Comparison of ENCODE assay signal across 21 cellular contexts in genomic region chr2:85769987-85770362, GRCh38. TPM values are rescaled to one million over a fixed set of nuclear protein-coding genes. Genes with fewer than 3 reads are reported as not detected.
DNase-seq lines count a peak whose midpoint lies in the region; ATAC-seq and TF ChIP-seq lines count a peak whose summit lies in the region.
"Had no signal": no experiment of that assay in that cellular context is flagged by ENCODE, and none has a peak within 500 bp of the region (broad histone marks: within the 10 kb centered on the region; RNA-seq: fewer than 3 reads in every experiment).

No MANE protein-coding gene starts in this region.

- H3K4me2 ChIP-seq in SK-N-SH, result no peak overlapping the region

- no peak overlapping the region for H3K4me3 ChIP-seq in SK-N-SH (ENCODE audit: low read depth in 2 of 2, low read length in 1 of 2)
- H3K4me3 ChIP-seq in WI38 (ENCODE audit: low read depth, low read length), result no peak overlapping the region
- no peak overlapping the region for H3K4me3 ChIP-seq in upper lobe of left lung
- H3K4me3 ChIP-seq: right lobe of liver had no signal

- no peak for TF ChIP-seq RAD21 in SK-N-SH (IDR thresholded peaks at IDR 0.05; ENCODE audit: low read length)

- TF ChIP-seq CTCF in SK-N-SH (IDR thresholded peaks at IDR 0.05) (peak; percentile 4; the same call in 1 of the 2 replicates), WI38 (IDR thresholded peaks at IDR 0.05; ENCODE audit: low read depth, low read length) (peak; percentile 2; the same call in 1 of the 2 replicates), mesothelial cell of epicardium (IDR thresholded peaks at IDR 0.05; ENCODE audit: unreplicated experiment) (peak; percentile 15), upper lobe of left lung (IDR thresholded peaks at IDR 0.05) (no peak)

- H3K27me3 ChIP-seq in SK-N-SH (ENCODE audit: insufficient read depth) (no peaks in the 10 kb centered on the region), upper lobe of left lung (no peaks in the 10 kb centered on the region)
- H3K27me3 ChIP-seq: right lobe of liver had no signal

- no peak overlapping the region for H3K4me3 Mint-ChIP-seq in mesothelial cell of epicardium
- H3K4me3 Mint-ChIP-seq: activated CD4-positive, alpha-beta T cell treated with anti-CD3 and anti-CD28 coated beads for 36 hours; CD4-positive, alpha-beta T cell; dendritic cell treated with granulocyte-macrophage colony-stimulating factor and Interleukin-4, amounts not matched to agents 40 ng/mL and 50 ng/mL, for 4 days; IgD-negative memory B cell; type B pancreatic cell had no signal

- ATAC-seq in SK-N-SH treated with all-trans-retinoic acid at 6 μM for 48 hours, result no peak
- ATAC-seq in upper lobe of left lung (ENCODE audit: low FRiP score in 2 of 2), result no peak
- ATAC-seq: right lobe of liver had no signal

- H3K27ac Mint-ChIP-seq in mesothelial cell of epicardium, result no peak overlapping the region
- H3K27ac Mint-ChIP-seq: activated CD4-positive, alpha-beta T cell treated with anti-CD3 and anti-CD28 coated beads for 36 hours; CD4-positive, alpha-beta T cell; dendritic cell treated with granulocyte-macrophage colony-stimulating factor and Interleukin-4, amounts not matched to agents 40 ng/mL and 50 ng/mL, for 4 days had no signal

- H3K79me2 ChIP-seq in SK-N-SH (ENCODE audit: insufficient read depth), result peaks cover 64% of the 10 kb centered on the region; the same call in 1 of the 2 replicates

- no peaks in the 10 kb centered on the region for H3K36me3 Mint-ChIP-seq in mesothelial cell of epicardium
- H3K36me3 Mint-ChIP-seq: IgD-negative memory B cell, type B pancreatic cell had no signal

- H4K20me1 ChIP-seq in SK-N-SH (ENCODE audit: insufficient read depth), result 0 out of 2 replicates have a peak, but pooled peaks cover under 1% of the 10 kb centered on the region

- H3K9me3 ChIP-seq in SK-N-SH (no peaks in the 10 kb centered on the region), upper lobe of left lung (no peaks in the 10 kb centered on the region)
- H3K9me3 ChIP-seq: right lobe of liver had no signal

- no peaks in the 10 kb centered on the region for H3K9me3 Mint-ChIP-seq in mesothelial cell of epicardium
- H3K9me3 Mint-ChIP-seq: CD4-positive, alpha-beta T cell; dendritic cell treated with granulocyte-macrophage colony-stimulating factor and Interleukin-4, amounts not matched to agents 40 ng/mL and 50 ng/mL, for 4 days; IgD-negative memory B cell; type B pancreatic cell had no signal

- H3F3A ChIP-seq in SK-N-SH (replicated peaks; ENCODE audit: insufficient read depth), result peaks cover 34% of the 10 kb centered on the region

- H3K27me3 Mint-ChIP-seq in mesothelial cell of epicardium (ENCODE audit: low read depth), result no peaks in the 10 kb centered on the region

- CTCF ChIA-PET in SK-N-SH (lab: Yijun Ruan, JAX), result interaction anchor here (0.7 to 9.7 kb wide), 15 partner anchors 9 to 133 kb away, joined by 3 to 80 read pairs (median 5); partner anchors contain the start of gene ATOH8

- no peak overlapping the region for H2AFZ ChIP-seq in SK-N-SH (ENCODE audit: low read depth)

- no peak for TF ChIP-seq EP300 in SK-N-SH (IDR thresholded peaks at IDR 0.05; ENCODE audit: borderline replicate concordance in 1 of 2, low read depth in 1 of 2, low read length in 1 of 2)
- no peak for TF ChIP-seq EP300 in upper lobe of left lung (IDR thresholded peaks at IDR 0.05)

- H3K27ac ChIP-seq in SK-N-SH (ENCODE audit: low read depth in 2 of 2, low read length in 1 of 2), result no peak overlapping the region
- peak overlapping the region; percentile 16 to 84 (median 59) for H3K27ac ChIP-seq in upper lobe of left lung
- H3K27ac ChIP-seq: right lobe of liver had no signal

- no peak overlapping the region for H3K9ac ChIP-seq in SK-N-SH

- H3K36me3 ChIP-seq in SK-N-SH (replicated peaks in 1 of 2; ENCODE audit: control insufficient read depth in 1 of 2, insufficient read depth in 2 of 2, low read length in 1 of 2) (peaks cover 0 to 13% of the 10 kb centered on the region in 2 experiments), upper lobe of left lung (peaks cover 0 to 89% (median 53%) of the 10 kb centered on the region in 4 donors)

- 100% methylated on average over 4 of the region's 7 CpGs for WGBS in SK-N-SH (ENCODE audit: low lambda C conversion rate)
- 75 to 82% methylated on average over 6 to 7 of the region's 7 CpGs for WGBS in upper lobe of left lung, 2 donors

- TF ChIP-seq POLR2A in upper lobe of left lung (IDR thresholded peaks at IDR 0.05), result no peak

- DNase-seq in SK-N-SH, result no peak
- no peak for DNase-seq in mesothelial cell of epicardium (ENCODE audit: low spot score in 2 of 2, unreplicated experiment in 2 of 2)
- no peak for DNase-seq in upper lobe of left lung
- DNase-seq in NCI-H510A (lab: John Stamatoyannopoulos, UW), result no peak
- DNase-seq in NAMALWA (ENCODE audit: low spot score), result no peak
- DNase-seq in NCI-H446 treated with DMSO at 0.1 percent for 48 hours (lab: John Stamatoyannopoulos, UW), result no peak
- DNase-seq: activated CD4-positive, alpha-beta T cell treated with anti-CD3 and anti-CD28 coated beads for 36 hours; activated CD8-positive, alpha-beta memory T cell treated with anti-CD3 and anti-CD28 coated beads, Interleukin-2, amount 50 U/mL, for 48 hours; activated naive CD4-positive, alpha-beta T cell treated with Interleukin-2 at 50 U/mL for 16 hours; CD4-positive, alpha-beta T cell; erythroblast; head of caudate nucleus; nucleus accumbens; SIG-M5; stimulated activated CD4-positive, alpha-beta T cell treated with anti-CD3 and anti-CD28 coated beads, Interleukin-4, amount 100 ng/mL, for 24 hours had no signal

- POLR2A ChIA-PET in SK-N-SH (lab: Yijun Ruan, JAX), result interaction anchor here (1.0 to 1.8 kb wide), 2 partner anchors 9 to 158 kb away, joined by 3 to 7 read pairs; partner anchors contain the start of gene C2orf68

- H3K4me1 ChIP-seq in SK-N-SH (ENCODE audit: control insufficient read depth in 1 of 2, insufficient read depth in 2 of 2, low read depth in 1 of 2, low read length in 1 of 2) (peaks cover 68 to 76% of the 10 kb centered on the region in 2 experiments), upper lobe of left lung (peaks cover 74 to 93% (median 91%) of the 10 kb centered on the region in 4 donors)

- peaks cover 89% of the 10 kb centered on the region for H3K4me1 Mint-ChIP-seq in mesothelial cell of epicardium
- H3K4me1 Mint-ChIP-seq: activated CD4-positive, alpha-beta T cell treated with anti-CD3 and anti-CD28 coated beads for 36 hours had no signal

- H3K9me2 ChIP-seq in SK-N-SH, result no peaks in the 10 kb centered on the region

TF ChIP-seq in SK-N-SH, 30 proteins besides CTCF, POLR2A, EP300 and RAD21:
- 0 out of 2 replicates have a peak, but pooled peaks have one; percentile 27 for TF ChIP-seq MAX (IDR thresholded peaks at IDR 0.05; ENCODE audit: low read depth)
- TF ChIP-seq SIN3A (IDR thresholded peaks at IDR 0.05; ENCODE audit: borderline replicate concordance, low read depth, low read length), result no peak

TF ChIP-seq in SK-N-SH treated with all-trans-retinoic acid at 6 μM for 48 hours, 23 proteins besides CTCF, POLR2A, EP300 and RAD21:
- no peak for TF ChIP-seq PPARA (CRISPR knock-in tag; IDR thresholded peaks at IDR 0.05; ENCODE audit: borderline replicate concordance)
- no peak for TF ChIP-seq ESRRG (CRISPR knock-in tag; IDR thresholded peaks at IDR 0.05)
- no peak for TF ChIP-seq ZNF70 (CRISPR knock-in tag; IDR thresholded peaks at IDR 0.05)
- no peak for TF ChIP-seq SNAI2 (CRISPR knock-in tag; IDR thresholded peaks at IDR 0.05)
- TF ChIP-seq CSDC2 (CRISPR knock-in tag; IDR thresholded peaks at IDR 0.05), result no peak
- no peak for TF ChIP-seq TCF4 (CRISPR knock-in tag; IDR thresholded peaks at IDR 0.05; ENCODE audit: borderline replicate concordance)

RNA-seq across cellular contexts. Expression of gene ATOH8, which starts 16.2 kb away (rescaled TPM):
- 5.6 and 6.4 TPM in 2 replicates for polyA plus RNA-seq in SK-N-SH (2012; rRNA removed)
- polyA plus RNA-seq in SK-N-SH (2012; cell fraction: cytosol; rRNA removed), result 2.9 and 4.3 TPM in 2 replicates
- polyA plus RNA-seq in SK-N-SH (2012; cell fraction: nucleus; rRNA removed), result 7.0 and 7.3 TPM in 2 replicates
- total RNA-seq in mesothelial cell of epicardium, result 12.6 to 13.8 TPM (median 12.7 TPM) in 3 replicates
- total RNA-seq in upper lobe of left lung, result 100 to 1,000 TPM in 2 of 6 donors, 10 to 100 TPM in 4; 60.2 to 121 (median 85.1) TPM
- total RNA-seq: activated CD4-positive, alpha-beta T cell treated with anti-CD3 and anti-CD28 coated beads for 36 hours; CD4-positive, alpha-beta T cell had no signal
- polyA plus RNA-seq: IgD-negative memory B cell had no signal

Comparison
In these comparisons a context has a peak if more than half of its experiments do, and no peak if none do; other contexts are left out.
1. H3K27ac ChIP-seq: peak in upper lobe of left lung (4 of 4); none in SK-N-SH (0 of 2).
2. CTCF ChIP-seq: peak in SK-N-SH (single experiment), WI38 (single experiment) and mesothelial cell of epicardium (single experiment); none in upper lobe of left lung (0 of 6).